13 cellular contexts compared by ENCODE assay signal in genomic region chr6:1321715-1322114, GRCh38. TPM values are rescaled to one million over a fixed set of nuclear protein-coding genes. Genes with fewer than 3 reads are reported as not detected.
A peak's percentile ranks its signal among the peaks of the same experiment; 100 is the strongest.
DNase-seq lines count a peak whose midpoint lies in the region; ATAC-seq and TF ChIP-seq lines count a peak whose summit lies in the region.
"Had no signal": no experiment of that assay in that cellular context is flagged by ENCODE, and none has a peak within 500 bp of the region (broad histone marks: within the 10 kb centered on the region; RNA-seq: fewer than 3 reads in every experiment).

No MANE protein-coding gene starts in this region.

- peaks cover 0 to under 1% of the 10 kb centered on the region in 2 donors for H3K4me1 ChIP-seq in right atrium auricular region

- DNase-seq in Right ventricle myocardium superior: no peak
- no peak for DNase-seq in right atrium auricular region (ENCODE audit: low spot score)
- peak; percentile 74 for DNase-seq in fibroblast of mammary gland (ENCODE audit: low read depth)
- DNase-seq in CD1c-positive myeloid dendritic cell (ENCODE audit: extremely low spot score): no peak
- DNase-seq in NCI-H748 (lab: John Stamatoyannopoulos, UW; ENCODE audit: unreplicated experiment): no peak
- DNase-seq in stimulated activated CD4-positive, alpha-beta T cell treated with anti-CD3 and anti-CD28 coated beads, Interleukin-4, amount 100 ng/mL, for 24 hours: no peak
- DNase-seq in osteocyte (ENCODE audit: extremely low spot score, unreplicated experiment): no peak
- DNase-seq: amniotic stem cell, MG63 had no signal

- no peaks in the 10 kb centered on the region for H3K27me3 ChIP-seq in right atrium auricular region
- H3K27me3 ChIP-seq: MG63 had no signal

- intact Hi-C loops in Right ventricle myocardium superior (cut with DNase I): no loop called here

- peaks cover 26% of the 10 kb centered on the region for H3K27me3 Mint-ChIP-seq in osteocyte (ENCODE audit: unreplicated experiment)

- H3K27ac ChIP-seq in right atrium auricular region: no peak overlapping the region

- no peaks in the 10 kb centered on the region for H3K36me3 Mint-ChIP-seq in osteocyte (ENCODE audit: unreplicated experiment)
- H3K36me3 Mint-ChIP-seq: natural killer cell treated with Interleukin-12 subunit alpha and Interleukin-12 subunit beta and Interleukin-15 and Interleukin-18, amount 100 ng/mL, for 72 hours had no signal

- no peaks in the 10 kb centered on the region for H3K36me3 ChIP-seq in right atrium auricular region
- H3K36me3 ChIP-seq: MG63 had no signal

- no peaks in the 10 kb centered on the region for H3K4me1 Mint-ChIP-seq in osteocyte (ENCODE audit: unreplicated experiment)
- H3K4me1 Mint-ChIP-seq: activated T-helper 17 cell treated with anti-CD3 and anti-CD28 coated beads, Interleukin-2, amount 50 U/mL, for 72 hours had no signal

- no peak overlapping the region for H3K4me3 Mint-ChIP-seq in osteocyte (ENCODE audit: unreplicated experiment)
- H3K4me3 Mint-ChIP-seq: activated T-helper 17 cell treated with anti-CD3 and anti-CD28 coated beads, Interleukin-2, amount 50 U/mL, for 72 hours; natural killer cell treated with Interleukin-12 subunit alpha and Interleukin-12 subunit beta and Interleukin-15 and Interleukin-18, amount 100 ng/mL, for 72 hours had no signal

- no peak for TF ChIP-seq CTCF in right atrium auricular region (IDR thresholded peaks at IDR 0.05)
- no peak for TF ChIP-seq CTCF in fibroblast of mammary gland (conservative IDR thresholded peaks at IDR 0.05; ENCODE audit: control insufficient read depth, insufficient read depth, low read depth, low read length)
- TF ChIP-seq CTCF in osteocyte (IDR thresholded peaks at IDR 0.05): no peak

- peak; percentile 79 for ATAC-seq in Right ventricle myocardium superior (ENCODE audit: poor library complexity)
- ATAC-seq: activated T-helper 17 cell treated with anti-CD3 and anti-CD28 coated beads, Interleukin-2, amount 50 U/mL, for 72 hours; natural killer cell treated with Interleukin-12 subunit alpha and Interleukin-12 subunit beta and Interleukin-15 and Interleukin-18, amount 100 ng/mL, for 72 hours had no signal

- H3K9me3 Mint-ChIP-seq in osteocyte (ENCODE audit: unreplicated experiment): no peaks in the 10 kb centered on the region
- H3K9me3 Mint-ChIP-seq: activated T-helper 17 cell treated with anti-CD3 and anti-CD28 coated beads, Interleukin-2, amount 50 U/mL, for 72 hours; natural killer cell treated with Interleukin-12 subunit alpha and Interleukin-12 subunit beta and Interleukin-15 and Interleukin-18, amount 100 ng/mL, for 72 hours had no signal

- H3K9me3 ChIP-seq in right atrium auricular region: no peaks in the 10 kb centered on the region
- H3K9me3 ChIP-seq: MG63 had no signal

- no peak overlapping the region for H3K27ac Mint-ChIP-seq in osteocyte (ENCODE audit: unreplicated experiment)
- H3K27ac Mint-ChIP-seq: activated T-helper 17 cell treated with anti-CD3 and anti-CD28 coated beads, Interleukin-2, amount 50 U/mL, for 72 hours; natural killer cell treated with Interleukin-12 subunit alpha and Interleukin-12 subunit beta and Interleukin-15 and Interleukin-18, amount 100 ng/mL, for 72 hours had no signal

- H3K4me3 ChIP-seq in right atrium auricular region: no peak overlapping the region
- no peak overlapping the region for H3K4me3 ChIP-seq in fibroblast of mammary gland (ENCODE audit: control insufficient read depth, low read depth, low read length)
- H3K4me3 ChIP-seq: MG63 had no signal

TF ChIP-seq in PFSK-1, 5 proteins besides CTCF, POLR2A, EP300 and RAD21:
- TF ChIP-seq POLR2AphosphoS5 (IDR thresholded peaks at IDR 0.05; ENCODE audit: low read depth, low read length): peak; percentile 40; the same call in 1 of the 2 replicates
- TF ChIP-seq REST (IDR thresholded peaks at IDR 0.05; ENCODE audit: insufficient read depth in 1 of 2, low read depth in 2 of 2, low read length in 2 of 2): 0 out of 4 replicates have a peak, but pooled peaks of 1 of the 2 experiments have one; percentile 14
- TF ChIP-seq TAF1 (IDR thresholded peaks at IDR 0.05; ENCODE audit: borderline replicate concordance, insufficient read depth, low read length): 0 out of 2 replicates have a peak, but pooled peaks have one; percentile 14
- peak; percentile 92; the same call in 1 of the 2 replicates for TF ChIP-seq SIN3A (IDR thresholded peaks at IDR 0.05; ENCODE audit: borderline replicate concordance, insufficient read depth, low read length)
- TF ChIP-seq FOXP2 (optimal IDR thresholded peaks at IDR 0.05; ENCODE audit: borderline replicate concordance, extremely low read depth, extremely low read length, insufficient read depth): no peak

RNA-seq across cellular contexts. Expression of gene FOXQ1, which starts 9.8 kb away (rescaled TPM):
- not detected for total RNA-seq in Right ventricle myocardium superior
- not detected for total RNA-seq in right atrium auricular region
- 3.2 TPM for polyA plus RNA-seq in PFSK-1 (2012; ENCODE audit: insufficient read length, low read depth)
- total RNA-seq in osteocyte: not detected in 2 replicates
- total RNA-seq: activated T-helper 17 cell treated with anti-CD3 and anti-CD28 coated beads, Interleukin-2, amount 50 U/mL, for 72 hours; natural killer cell treated with Interleukin-12 subunit alpha and Interleukin-12 subunit beta and Interleukin-15 and Interleukin-18, amount 100 ng/mL, for 72 hours; pulmonary artery endothelial cell had no signal
